ENCODE assay signal across 15 cellular contexts in genomic region chr10:127872011-127872741, GRCh38. TPM values are rescaled to one million over a fixed set of nuclear protein-coding genes. Genes with fewer than 3 reads are reported as not detected.
DNase-seq lines count a peak whose midpoint lies in the region; ATAC-seq, FAIRE-seq and TF ChIP-seq lines count a peak whose summit lies in the region.
"Had no signal": no experiment of that assay in that cellular context is flagged by ENCODE, and none has a peak within 500 bp of the region (broad histone marks: within the 10 kb centered on the region; RNA-seq: fewer than 3 reads in every experiment).

No MANE protein-coding gene starts in this region.

- H2AFZ ChIP-seq in HepG2 (ENCODE audit: low read length) = no peak overlapping the region

- H3K79me2 ChIP-seq in HepG2 (ENCODE audit: insufficient read depth, low read length) = no peaks in the 10 kb centered on the region

- H3K27ac ChIP-seq in right lobe of liver = peak overlapping the region in 1 of 3 donors; percentile 32
- no peak overlapping the region for H3K27ac ChIP-seq in HepG2 (ENCODE audit: extremely low read length, insufficient read depth, low read length)
- H3K27ac ChIP-seq: brain microvascular endothelial cell had no signal

- H3K9ac ChIP-seq in HepG2 (ENCODE audit: insufficient read depth, low read depth, low read length) = no peak overlapping the region

- H3K36me3 ChIP-seq in right lobe of liver (no peaks in the 10 kb centered on the region), HepG2 (replicated peaks in 1 of 2; ENCODE audit: control insufficient read depth in 1 of 2, insufficient read depth in 2 of 2, low read length in 2 of 2) (no peaks in the 10 kb centered on the region)
- H3K36me3 ChIP-seq: brain microvascular endothelial cell had no signal

- intact Hi-C loops in right lobe of liver (cut with DNase I) (loop anchor here in 1 of 2 donors (10.0 kb wide), 1 partner anchor 133 kb away; no protein-coding TSS in a partner anchor), HepG2 (cut with micrococcal nuclease; ENCODE audit: unreplicated experiment) (loop anchor here (10.0 kb wide), 1 partner anchor 143 kb away; no protein-coding TSS in a partner anchor)

- POLR2A ChIA-PET in HepG2 (lab: Yijun Ruan, JAX) = no interaction called here

- WGBS in right lobe of liver (ENCODE audit: insufficient coverage, low coverage, low lambda C conversion rate, missing lambda C conversion rate) = 66% methylated on average over 10 of the region's 23 CpGs
- 78% methylated on average over 5 of the region's 23 CpGs for WGBS in HepG2 (ENCODE audit: low lambda C conversion rate)

- ATAC-seq in right lobe of liver (peak; percentile 22 to 70 (median 50)), HepG2 (no peak; the same call in 2 of the 3 replicates)

- FAIRE-seq in HepG2 (lab: Jason Lieb, UNC) = no peak
- FAIRE-seq: GM18507 had no signal

- H3K4me1 ChIP-seq in right lobe of liver (peaks cover 0 to 18% (median 8%) of the 10 kb centered on the region in 4 donors), HepG2 (ENCODE audit: insufficient read depth, low read length) (peaks cover 17% of the 10 kb centered on the region)

- TF ChIP-seq POLR2A in right lobe of liver (IDR thresholded peaks at IDR 0.05) (no peak), HepG2 (IDR thresholded peaks at IDR 0.05; ENCODE audit: insufficient read depth in 1 of 2, low read depth in 2 of 2, low read length in 2 of 2) (no peak)

- CTCF ChIA-PET in HepG2 (lab: Yijun Ruan, JAX; ENCODE audit: low intra/inter-chr PET ratio, low total read pairs) = interaction anchor here (1.3 kb wide), 1 partner anchor 139 kb away, joined by 4 read pairs; no protein-coding TSS in a partner anchor

- H3K27me3 ChIP-seq in right lobe of liver = no peaks in the 10 kb centered on the region
- H3K27me3 ChIP-seq in HepG2 (ENCODE audit: control insufficient read depth in 1 of 2, insufficient read depth in 2 of 2, low read length in 2 of 2) = no peaks in the 10 kb centered on the region

- H3K4me3 ChIP-seq in right lobe of liver = no peak overlapping the region
- H3K4me3 ChIP-seq in HepG2 (replicated peaks in 1 of 3; ENCODE audit: insufficient read depth in 1 of 3, low read depth in 2 of 3, low read length in 3 of 3) = no peak overlapping the region

- TF ChIP-seq RAD21 in HepG2 (CRISPR knock-in tag; IDR thresholded peaks at IDR 0.05) = no peak

- in situ Hi-C loops in HepG2 (cut with HindIII; ENCODE audit: extremely low pct_ligation_motif_present, low pct_unique_long_range_greater_than_20kb) = loop anchor here (25.0 kb wide), 1 partner anchor 635 kb away; no protein-coding TSS in a partner anchor

- no peaks in the 10 kb centered on the region for H4K20me1 ChIP-seq in HepG2 (ENCODE audit: insufficient read depth, low read length)

- H3K4me2 ChIP-seq in HepG2 (ENCODE audit: low read depth, low read length) = no peak overlapping the region

- DNase-seq in right lobe of liver (peak in 2 of 3 donors; percentile 53 to 72), HepG2 (ENCODE audit: low spot score) (no peak), dermis blood vessel endothelial cell (peak; percentile 30), islet precursor cell (peak; percentile 42), ureter (ENCODE audit: low spot score) (peak; percentile 38), middle frontal gyrus (ENCODE audit: extremely low spot score, low spot score) (no peak), iPS-NIHi7 (ENCODE audit: extremely low spot score) (no peak), HCEC 1CT (no peak)
- DNase-seq: activated naive CD4-positive, alpha-beta T cell treated with anti-CD3 and anti-CD28 coated beads for 36 hours; NCI-H1694 treated with DMSO at 0.1 percent for 48 hours; NCI-H510A had no signal

- BruUV-seq in HepG2 (replicated peaks; lab: Mats Ljungman, UMichigan) = no TSS peak

- TF ChIP-seq CTCF in right lobe of liver (IDR thresholded peaks at IDR 0.05) (no peak), HepG2 (CRISPR knock-in tag; IDR thresholded peaks at IDR 0.05) (no peak)

- TF ChIP-seq EP300 in HepG2 (IDR thresholded peaks at IDR 0.05; ENCODE audit: low read depth in 2 of 2, low read length in 2 of 2) = no peak
- no peak for TF ChIP-seq EP300 in HepG2 (CRISPR knock-in tag; IDR thresholded peaks at IDR 0.05; ENCODE audit: borderline replicate concordance)

- H3K9me3 ChIP-seq in right lobe of liver (no peaks in the 10 kb centered on the region), HepG2 (ENCODE audit: low read length) (peaks cover 9% of the 10 kb centered on the region; the same call in 1 of the 2 replicates)

TF ChIP-seq in HepG2, 621 proteins besides CTCF, POLR2A, EP300 and RAD21 (continues in another document):
- no peak for TF ChIP-seq ZNF629 (CRISPR knock-in tag; conservative IDR thresholded peaks at IDR 0.05)
- TF ChIP-seq SAFB2 (CRISPR knock-in tag; IDR thresholded peaks at IDR 0.05; ENCODE audit: borderline replicate concordance, low read depth) = no peak
- TF ChIP-seq SMC3 (IDR thresholded peaks at IDR 0.05; ENCODE audit: low read length) = no peak
- no peak for TF ChIP-seq FOXJ3 (CRISPR knock-in tag; IDR thresholded peaks at IDR 0.05; ENCODE audit: borderline replicate concordance)
- TF ChIP-seq ZNF263 (CRISPR knock-in tag; IDR thresholded peaks at IDR 0.05) = no peak
- TF ChIP-seq POGZ (CRISPR knock-in tag; IDR thresholded peaks at IDR 0.05) = no peak
- no peak for TF ChIP-seq KLF9 (CRISPR knock-in tag; IDR thresholded peaks at IDR 0.05; ENCODE audit: low read depth)
- TF ChIP-seq TEF (CRISPR knock-in tag; IDR thresholded peaks at IDR 0.05) = no peak

RNA-seq across cellular contexts. Expression of gene CLRN3, which starts 20.6 kb away (rescaled TPM):
- 10 to 100 TPM in 5 of 6 experiments, 1 to 10 TPM in 1; 9.6 to 28.5 (median 18.1) TPM for total RNA-seq in right lobe of liver
- not detected in 2 replicates for total RNA-seq in HepG2 (2016; rRNA removed; fragmentation: Illumina TruSeq; extraction: Trizol)
- total RNA-seq in HepG2 (2016; cell fraction: cytosol; rRNA removed; fragmentation: Illumina TruSeq; extraction: Trizol; ENCODE audit: low read depth) = not detected in 2 replicates
- total RNA-seq in HepG2 (2016; cell fraction: insoluble cytoplasmic fraction; rRNA removed; fragmentation: Illumina TruSeq; extraction: Trizol) = not detected in 2 replicates
- total RNA-seq in HepG2 (2016; cell fraction: membrane; rRNA removed; fragmentation: Illumina TruSeq; extraction: Trizol) = not detected in 2 replicates
- total RNA-seq in HepG2 (2016; cell fraction: nucleus; rRNA removed; fragmentation: Illumina TruSeq; extraction: Trizol) = not detected in 2 replicates
- polyA plus RNA-seq in HepG2 (2011; rRNA removed) = not detected in 2 replicates
- polyA plus RNA-seq in HepG2 (2011; cell fraction: cytosol; rRNA removed) = not detected in 2 replicates
- not detected in 2 replicates for polyA plus RNA-seq in HepG2 (2011; cell fraction: nucleus; rRNA removed)
- polyA plus RNA-seq in HepG2 (2012) = not detected in 2 replicates
- not detected in 2 replicates for polyA plus RNA-seq in HepG2 (2016; cell fraction: cytosol; fragmentation: Illumina TruSeq; extraction: Trizol; ENCODE audit: low read depth)
- polyA plus RNA-seq in HepG2 (2016; cell fraction: insoluble cytoplasmic fraction; fragmentation: Illumina TruSeq; extraction: Trizol; ENCODE audit: low read depth) = not detected in 2 replicates
- not detected in 2 replicates for polyA plus RNA-seq in HepG2 (2016; cell fraction: membrane; fragmentation: Illumina TruSeq; extraction: Trizol; ENCODE audit: low read depth)
- polyA plus RNA-seq in HepG2 (2016; cell fraction: nucleus; fragmentation: Illumina TruSeq; extraction: Trizol; ENCODE audit: insufficient read depth, low read depth) = not detected in 2 replicates
- not detected in 2 replicates for polyA minus RNA-seq in HepG2 (2011; rRNA and poly(A)+ RNA removed; ENCODE audit: low replicate concordance)
- polyA minus RNA-seq in HepG2 (2011; cell fraction: cytosol; rRNA and poly(A)+ RNA removed) = not detected in 2 replicates
- not detected in 2 replicates for polyA minus RNA-seq in HepG2 (2011; cell fraction: nucleus; rRNA and poly(A)+ RNA removed)
- 0.19 TPM in 1 of 2 replicates, not detected in the other for total RNA-seq in dermis blood vessel endothelial cell
- total RNA-seq in ureter = not detected
- total RNA-seq: activated naive CD4-positive, alpha-beta T cell treated with anti-CD3 and anti-CD28 coated beads for 36 hours; kidney epithelial cell; OCI-LY7 had no signal

RNA-seq across cellular contexts. Expression of gene PTPRE, which starts 34.7 kb away (rescaled TPM):
- total RNA-seq in right lobe of liver (1 to 10 TPM; 2.3 to 9.2 (median 2.7) TPM), HepG2 (2016; rRNA removed; fragmentation: Illumina TruSeq; extraction: Trizol) (0.02 TPM in 1 of 2 replicates, not detected in the other), dermis blood vessel endothelial cell (178 and 216 TPM in 2 replicates), ureter (33.0 TPM)
- not detected in 2 replicates for total RNA-seq in HepG2 (2016; cell fraction: cytosol; rRNA removed; fragmentation: Illumina TruSeq; extraction: Trizol; ENCODE audit: low read depth)
- total RNA-seq in HepG2 (2016; cell fraction: insoluble cytoplasmic fraction; rRNA removed; fragmentation: Illumina TruSeq; extraction: Trizol) = not detected in 2 replicates
- not detected in 2 replicates for total RNA-seq in HepG2 (2016; cell fraction: membrane; rRNA removed; fragmentation: Illumina TruSeq; extraction: Trizol)
- total RNA-seq in HepG2 (2016; cell fraction: nucleus; rRNA removed; fragmentation: Illumina TruSeq; extraction: Trizol) = 0.09 TPM in 1 of 2 replicates, not detected in the other
- polyA plus RNA-seq in HepG2 (2011; rRNA removed) = 0.01 and 0.04 TPM in 2 replicates
- not detected in 2 replicates for polyA plus RNA-seq in HepG2 (2011; cell fraction: cytosol; rRNA removed)
- 0.19 TPM in 1 of 2 replicates, not detected in the other for polyA plus RNA-seq in HepG2 (2011; cell fraction: nucleus; rRNA removed)
- polyA plus RNA-seq in HepG2 (2012) = not detected in 2 replicates
- polyA plus RNA-seq in HepG2 (2016; cell fraction: cytosol; fragmentation: Illumina TruSeq; extraction: Trizol; ENCODE audit: low read depth) = not detected in 2 replicates
- not detected in 2 replicates for polyA plus RNA-seq in HepG2 (2016; cell fraction: insoluble cytoplasmic fraction; fragmentation: Illumina TruSeq; extraction: Trizol; ENCODE audit: low read depth)
- polyA plus RNA-seq in HepG2 (2016; cell fraction: membrane; fragmentation: Illumina TruSeq; extraction: Trizol; ENCODE audit: low read depth) = not detected in 2 replicates
- polyA plus RNA-seq in HepG2 (2016; cell fraction: nucleus; fragmentation: Illumina TruSeq; extraction: Trizol; ENCODE audit: insufficient read depth, low read depth) = not detected in 2 replicates
- 0.04 and 4.6 TPM in 2 replicates for polyA minus RNA-seq in HepG2 (2011; rRNA and poly(A)+ RNA removed; ENCODE audit: low replicate concordance)
- polyA minus RNA-seq in HepG2 (2011; cell fraction: cytosol; rRNA and poly(A)+ RNA removed) = not detected in 2 replicates
- polyA minus RNA-seq in HepG2 (2011; cell fraction: nucleus; rRNA and poly(A)+ RNA removed) = not detected in 2 replicates

Comparison
In these comparisons a context has a peak if more than half of its experiments do, and no peak if none do; other contexts are left out.
1. DNase-seq: peak in right lobe of liver (2 of 3), dermis blood vessel endothelial cell (single experiment), islet precursor cell (single experiment) and ureter (single experiment); none in HepG2 (single experiment), middle frontal gyrus (single experiment), iPS-NIHi7 (single experiment) and HCEC 1CT (single experiment).